Comparison of ENCODE assay signal across 23 cellular contexts in the genomic region with DNA sequence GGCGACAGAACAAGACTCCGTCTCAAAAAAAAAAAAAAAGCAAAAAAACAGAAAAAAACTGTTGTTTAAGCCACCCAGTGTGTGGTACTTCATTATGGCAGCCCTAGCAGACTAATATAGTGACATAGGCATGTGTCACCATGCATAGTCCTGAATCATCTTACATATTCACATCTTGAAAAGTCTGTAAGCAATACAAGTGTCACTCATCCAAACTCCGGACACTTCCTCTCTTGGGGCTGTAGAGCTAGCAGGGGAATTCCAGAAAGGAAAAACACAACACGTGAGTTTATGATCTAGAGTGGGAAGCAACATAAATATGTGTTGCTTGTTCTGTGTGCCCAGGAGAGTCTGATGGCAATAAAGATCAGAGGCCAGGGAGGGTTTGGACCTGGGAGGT.
DNase-seq lines count a peak whose midpoint lies in the region; ATAC-seq and TF ChIP-seq lines count a peak whose summit lies in the region.
"Had no signal": no experiment of that assay in that cellular context is flagged by ENCODE, and none has a peak within 500 bp of the region (broad histone marks: within the 10 kb centered on the region; RNA-seq: fewer than 3 reads in every experiment).

No MANE protein-coding gene starts in this region.

- CTCF ChIA-PET in PC-3 (lab: Charles Lee): no interaction called here

- no peak overlapping the region for H2AFZ ChIP-seq in PC-3 (ENCODE audit: low read length)

- H3K9me3 ChIP-seq in PC-3 (ENCODE audit: low read length) (no peaks in the 10 kb centered on the region), WERI-Rb-1 (ENCODE audit: severe bottlenecking) (peaks cover 2% of the 10 kb centered on the region)
- H3K9me3 ChIP-seq: lower lobe of right lung, SJCRH30, transverse colon had no signal

- peaks cover 9 to 10% of the 10 kb centered on the region in 2 donors for H3K9me3 Mint-ChIP-seq in stimulated activated naive CD8-positive, alpha-beta T cell treated with anti-CD3 and anti-CD28 coated beads, Interleukin-15, amount 100 ng/mL, for 72 hours

- H3K27me3 ChIP-seq in PC-3 (ENCODE audit: low read length): 0 out of 2 replicates have a peak, but pooled peaks cover 3% of the 10 kb centered on the region
- H3K27me3 ChIP-seq in WERI-Rb-1 (ENCODE audit: insufficient read depth, low read depth, severe bottlenecking): peaks cover 99% of the 10 kb centered on the region
- H3K27me3 ChIP-seq: transverse colon had no signal

- TF ChIP-seq CTCF in PC-3 (conservative IDR thresholded peaks at IDR 0.05; ENCODE audit: low read depth, low read length) (no peak), WERI-Rb-1 (IDR thresholded peaks at IDR 0.05; ENCODE audit: low read depth, low read length) (no peak)

- peak overlapping the region; percentile 51 to 87 for H3K27ac Mint-ChIP-seq in stimulated activated naive CD8-positive, alpha-beta T cell treated with anti-CD3 and anti-CD28 coated beads, Interleukin-15, amount 100 ng/mL, for 72 hours
- H3K27ac Mint-ChIP-seq: CD8-positive, alpha-beta memory T cell; stimulated activated naive CD8-positive, alpha-beta T cell treated with anti-CD3 and anti-CD28 coated beads, Interleukin-15, Interleukin-2, amounts not matched to agents 100 ng/mL and 50 ng/mL, for 24 hours had no signal

- no peak for ATAC-seq in stimulated activated naive CD8-positive, alpha-beta T cell treated with anti-CD3 and anti-CD28 coated beads, Interleukin-15, amount 100 ng/mL, for 72 hours
- ATAC-seq in stimulated activated naive CD8-positive, alpha-beta T cell treated with anti-CD3 and anti-CD28 coated beads, Interleukin-15, Interleukin-2, amounts not matched to agents 100 U/mL and 50 U/mL, for 24 hours: no peak
- ATAC-seq in PC-3: peak; percentile 80
- ATAC-seq in esophagus mucosa: peak; percentile 63
- no peak for ATAC-seq in HG03521 (IDR thresholded peaks at IDR 0.05; ENCODE audit: unreplicated experiment)
- no peak for ATAC-seq in HG03135 (IDR thresholded peaks at IDR 0.05; ENCODE audit: unreplicated experiment)
- ATAC-seq: lower lobe of right lung had no signal

- H3K4me3 ChIP-seq in PC-3 (ENCODE audit: low read length) (no peak overlapping the region), WERI-Rb-1 (ENCODE audit: low read depth, low read length) (no peak overlapping the region)
- H3K4me3 ChIP-seq: lower lobe of right lung, SJCRH30, smooth muscle cell, transverse colon had no signal

- H3K4me1 ChIP-seq in PC-3 (ENCODE audit: insufficient read depth, low read length): no peaks in the 10 kb centered on the region
- H3K4me1 ChIP-seq: lower lobe of right lung, SJCRH30 had no signal

- no peaks in the 10 kb centered on the region for H3K4me1 Mint-ChIP-seq in stimulated activated naive CD8-positive, alpha-beta T cell treated with anti-CD3 and anti-CD28 coated beads, Interleukin-15, amount 100 ng/mL, for 72 hours
- H3K4me1 Mint-ChIP-seq: CD8-positive, alpha-beta memory T cell had no signal

- no peak overlapping the region for H3K4me2 ChIP-seq in PC-3 (ENCODE audit: low read length)
- H3K4me2 ChIP-seq: smooth muscle cell had no signal

- intact Hi-C loops in PC-3 (cut with micrococcal nuclease): no loop called here

- no TSS peak for BruUV-seq in PC-3 (replicated peaks; lab: Mats Ljungman, UMichigan)

- no peak overlapping the region for H3K9ac ChIP-seq in PC-3 (ENCODE audit: low read length)

- no peaks in the 10 kb centered on the region for H3F3A ChIP-seq in PC-3 (ENCODE audit: low read length, unreplicated experiment)

- H3K27ac ChIP-seq in PC-3 (ENCODE audit: low read length) (no peak overlapping the region), WERI-Rb-1 (no peak overlapping the region)
- H3K27ac ChIP-seq: lower lobe of right lung, SJCRH30, transverse colon had no signal

- H3K4me3 Mint-ChIP-seq in stimulated activated naive CD8-positive, alpha-beta T cell treated with anti-CD3 and anti-CD28 coated beads, Interleukin-15, amount 100 ng/mL, for 72 hours: no peak overlapping the region
- H3K4me3 Mint-ChIP-seq: CD8-positive, alpha-beta memory T cell; IgD-negative memory B cell; stimulated activated naive CD8-positive, alpha-beta T cell treated with anti-CD3 and anti-CD28 coated beads, Interleukin-15, Interleukin-2, amounts not matched to agents 100 ng/mL and 50 ng/mL, for 24 hours had no signal

- POLR2A ChIA-PET in PC-3 (lab: Charles Lee; ENCODE audit: unreplicated experiment): no interaction called here

- no peak for DNase-seq in stimulated activated naive CD8-positive, alpha-beta T cell treated with anti-CD3 and anti-CD28 coated beads, Interleukin-15, amount 100 ng/mL, for 72 hours
- no peak for DNase-seq in stimulated activated naive CD8-positive, alpha-beta T cell treated with anti-CD3 and anti-CD28 coated beads, Interleukin-15, Interleukin-2, amounts not matched to agents 100 U/mL and 50 U/mL, for 24 hours
- DNase-seq in PC-3: peak; percentile 60
- DNase-seq in WERI-Rb-1: no peak
- DNase-seq in NCI-H2081 (lab: John Stamatoyannopoulos, UW): no peak
- DNase-seq: activated CD4-positive, alpha-beta T cell treated with anti-CD3 and anti-CD28 coated beads, Interleukin-2, amount 50 U/mL, for 1 hour; activated naive CD4-positive, alpha-beta T cell treated with anti-CD3 and anti-CD28 coated beads, Interleukin-2, amount 50 U/mL, for 16 hours; CD8-positive, alpha-beta memory T cell; hippocampal formation; lower lobe of right lung; NCI-H69; nucleus accumbens; OCI-M1; SJCRH30; stimulated activated CD4-positive, alpha-beta T cell treated with anti-CD3 and anti-CD28 coated beads, Interleukin-2, amount 100 ng/mL, for 48 hours; T-helper 1 cell; transverse colon had no signal

- no peaks in the 10 kb centered on the region for H4K20me1 ChIP-seq in PC-3 (ENCODE audit: low read length)

- no peaks in the 10 kb centered on the region for H3K36me3 ChIP-seq in PC-3 (ENCODE audit: low read depth, low read length)
- H3K36me3 ChIP-seq in WERI-Rb-1: no peaks in the 10 kb centered on the region
- H3K36me3 ChIP-seq: lower lobe of right lung, SJCRH30, transverse colon had no signal

- no peaks in the 10 kb centered on the region for H3K9me2 ChIP-seq in PC-3 (replicated peaks; ENCODE audit: low read length)

- no peaks in the 10 kb centered on the region for H3K79me2 ChIP-seq in PC-3 (ENCODE audit: low read length)

- peaks cover 3% of the 10 kb centered on the region for H3K27me3 Mint-ChIP-seq in stimulated activated naive CD8-positive, alpha-beta T cell treated with anti-CD3 and anti-CD28 coated beads, Interleukin-15, amount 100 ng/mL, for 72 hours
- H3K27me3 Mint-ChIP-seq: stimulated activated naive CD8-positive, alpha-beta T cell treated with anti-CD3 and anti-CD28 coated beads, Interleukin-15, Interleukin-2, amounts not matched to agents 100 ng/mL and 50 ng/mL, for 24 hours had no signal

Comparison
In these comparisons a context has a peak if more than half of its experiments do, and no peak if none do; other contexts are left out.
1. ATAC-seq: peak in PC-3 (single experiment) and esophagus mucosa (single experiment); none in stimulated activated naive CD8-positive, alpha-beta T cell treated with anti-CD3 and anti-CD28 coated beads, Interleukin-15, amount 100 ng/mL, for 72 hours (single experiment), stimulated activated naive CD8-positive, alpha-beta T cell treated with anti-CD3 and anti-CD28 coated beads, Interleukin-15, Interleukin-2, amounts not matched to agents 100 U/mL and 50 U/mL, for 24 hours (single experiment), HG03521 (single experiment) and HG03135 (single experiment).